8 cellular contexts compared by ENCODE assay signal in genomic region chr4:74364649-74365491, GRCh38. TPM values are rescaled to one million over a fixed set of nuclear protein-coding genes. Genes with fewer than 3 reads are reported as not detected.
A peak's percentile ranks its signal among the peaks of the same experiment; 100 is the strongest.
DNase-seq lines count a peak whose midpoint lies in the region; ATAC-seq, FAIRE-seq and TF ChIP-seq lines count a peak whose summit lies in the region.

A gene with protein sequence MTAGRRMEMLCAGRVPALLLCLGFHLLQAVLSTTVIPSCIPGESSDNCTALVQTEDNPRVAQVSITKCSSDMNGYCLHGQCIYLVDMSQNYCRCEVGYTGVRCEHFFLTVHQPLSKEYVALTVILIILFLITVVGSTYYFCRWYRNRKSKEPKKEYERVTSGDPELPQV (plus strand): TSS chr4:74365145. CDS start chr4:74365309, 164 bp downstream.

- no peaks in the 10 kb centered on the region for H3K36me3 Mint-ChIP-seq in activated T-cell treated with anti-CD3 and anti-CD28 coated beads, Interleukin-2, amount 50 U/mL, for 4 hours (ENCODE audit: insufficient read depth)

- DNase-seq in stimulated activated CD4-positive, alpha-beta T cell treated with anti-CD3 and anti-CD28 coated beads, Interleukin-12 subunit alpha, Interleukin-12 subunit beta, amount 100 ng/mL, for 4 hours, result peak; percentile 10
- DNase-seq in stimulated activated CD4-positive, alpha-beta T cell treated with anti-CD3 and anti-CD28 coated beads, Interleukin-2, amount 100 ng/mL, for 48 hours, result no peak
- no peak for DNase-seq in activated T-cell treated with anti-CD3 and anti-CD28 coated beads, Interleukin-2, amount 50 U/mL, for 4 hours
- DNase-seq in cardiac septum (ENCODE audit: low spot score), result peak; percentile 77
- DNase-seq in pancreas, result peak in 3 of 6 donors; percentile 19 to 64 (median 55)
- DNase-seq in Ammon's horn (ENCODE audit: low spot score), result no peak
- no peak for DNase-seq in caudate nucleus (lab: John Stamatoyannopoulos, UW)

- TF ChIP-seq CTCF in pancreas (IDR thresholded peaks at IDR 0.05), result no peak

- no peak for FAIRE-seq in pancreas (lab: Jason Lieb, UNC)

- intact Hi-C loops in cardiac septum (cut with DNase I) (no loop called here), pancreas (cut with DNase I) (no loop called here)

- H3K4me1 ChIP-seq in pancreas, result peaks cover 0 to 14% (median 4%) of the 10 kb centered on the region in 3 donors

- 18 to 20% methylated on average over 34 to 40 of the region's 40 CpGs for WGBS in pancreas, 2 donors

- peaks cover 11% of the 10 kb centered on the region for H3K4me1 Mint-ChIP-seq in activated T-cell treated with anti-CD3 and anti-CD28 coated beads, Interleukin-2, amount 50 U/mL, for 4 hours (ENCODE audit: low read depth)

- ATAC-seq in HG03280 (IDR thresholded peaks at IDR 0.05; ENCODE audit: unreplicated experiment), result peak; percentile 37
- peak; percentile 69 to 79 for ATAC-seq in activated T-cell treated with anti-CD3 and anti-CD28 coated beads, Interleukin-2, amount 50 U/mL, for 4 hours
- peak in 3 of 4 donors; percentile 47 to 61 (median 56) for ATAC-seq in pancreas

- H3K36me3 ChIP-seq in pancreas, result no peaks in the 10 kb centered on the region

- H3K27me3 Mint-ChIP-seq in activated T-cell treated with anti-CD3 and anti-CD28 coated beads, Interleukin-2, amount 50 U/mL, for 4 hours (ENCODE audit: low read depth), result peaks cover 27% of the 10 kb centered on the region

- H3K27ac ChIP-seq in pancreas (no peak within 1 kb of the TSS), caudate nucleus (ENCODE audit: low read depth, low read length) (no peak within 1 kb of the TSS)

- peak within 1 kb of the TSS; percentile 60 for H3K4me3 Mint-ChIP-seq in activated T-cell treated with anti-CD3 and anti-CD28 coated beads, Interleukin-2, amount 50 U/mL, for 4 hours

- H3K9me3 Mint-ChIP-seq in activated T-cell treated with anti-CD3 and anti-CD28 coated beads, Interleukin-2, amount 50 U/mL, for 4 hours, result no peaks in the 10 kb centered on the region

- H3K4me3 ChIP-seq in pancreas, result peak within 1 kb of the TSS in 1 of 4 donors; percentile 26

- peaks cover 0 to 13% (median 0%) of the 10 kb centered on the region in 4 donors for H3K27me3 ChIP-seq in pancreas

- H3K9me3 ChIP-seq in pancreas, result no peaks in the 10 kb centered on the region

RNA-seq across cellular contexts. Expression of the gene that starts here (rescaled TPM):
- total RNA-seq in activated T-cell treated with anti-CD3 and anti-CD28 coated beads, Interleukin-2, amount 50 U/mL, for 4 hours, result under 1 TPM; 0.13 to 0.63 (median 0.54) TPM
- total RNA-seq in cardiac septum (0.05 TPM), pancreas (under 1 TPM in 3 of 6 donors, not detected in 3; 0.06 to 0.09 (median 0.09) TPM)
- not detected for polyA plus RNA-seq in pancreas

Comparison
In these comparisons a context has a peak if more than half of its experiments do, and no peak if none do; other contexts are left out.
1. Peak in ATAC-seq in activated T-cell treated with anti-CD3 and anti-CD28 coated beads, Interleukin-2, amount 50 U/mL, for 4 hours; RNA of the gene not detected or under 1 TPM.
2. Peak in DNase-seq in cardiac septum; RNA of the gene not detected or under 1 TPM.
3. Peak in ATAC-seq in pancreas; RNA of the gene not detected or under 1 TPM.